22 cellular contexts compared by ENCODE assay signal in genomic region chr1:172382949-172383348, GRCh38. TPM values are rescaled to one million over a fixed set of nuclear protein-coding genes. Genes with fewer than 3 reads are reported as not detected.
DNase-seq lines count a peak whose midpoint lies in the region; ATAC-seq and TF ChIP-seq lines count a peak whose summit lies in the region.
"Had no signal": no experiment of that assay in that cellular context is flagged by ENCODE, and none has a peak within 500 bp of the region (broad histone marks: within the 10 kb centered on the region; RNA-seq: fewer than 3 reads in every experiment).

No MANE protein-coding gene starts in this region.

- no peaks in the 10 kb centered on the region for H3K27me3 Mint-ChIP-seq in WTC11 (ENCODE audit: low read depth)
- H3K27me3 Mint-ChIP-seq in memory B cell: no peaks in the 10 kb centered on the region
- no peaks in the 10 kb centered on the region for H3K27me3 Mint-ChIP-seq in T-helper 2 cell treated with Interferon-gamma antibody and Interleukin-4, amounts not matched to agents 5 μg/mL and 100 μg/mL, for 36 hours (ENCODE audit: low read depth)

- POLR2A ChIA-PET in WTC11 (lab: Charles Lee): no interaction called here

- DNase-seq in WTC11 (ENCODE audit: low spot score) (no peak), memory B cell (ENCODE audit: low spot score in 2 of 2) (no peak), sigmoid colon (no peak), NCI-H82 (lab: John Stamatoyannopoulos, UW) (no peak), DMS 273 (lab: John Stamatoyannopoulos, UW; ENCODE audit: unreplicated experiment) (no peak), mucosa of descending colon (no peak)
- no peak for DNase-seq in T-helper 2 cell treated with Interferon-gamma antibody and Interleukin-4, amounts not matched to agents 5 μg/mL and 100 μg/mL, for 36 hours (ENCODE audit: low spot score)
- DNase-seq: activated CD4-positive, alpha-beta T cell treated with anti-CD3 and anti-CD28 coated beads, Interleukin-2, amount 50 U/mL, for 48 hours; activated naive CD4-positive, alpha-beta T cell treated with anti-CD3 and anti-CD28 coated beads for 36 hours; CD8-positive, alpha-beta T cell; DND-41; NCI-H1417 treated with DMSO at 0.1 percent for 48 hours; stimulated activated CD4-positive, alpha-beta T cell treated with anti-CD3 and anti-CD28 coated beads, Interleukin-4, amount 100 ng/mL, for 4 hours; stimulated activated CD8-positive, alpha-beta memory T cell treated with anti-CD3 and anti-CD28 coated beads, Interleukin-4, amount 100 ng/mL, for 48 hours; SW 1271; thyroid gland had no signal

- ATAC-seq in WTC11: peak; percentile 68
- ATAC-seq in memory B cell (ENCODE audit: low read depth): no peak
- no peak for ATAC-seq in mucosa of descending colon
- ATAC-seq: CD8-positive, alpha-beta T cell had no signal

- H3K27ac Mint-ChIP-seq in WTC11 (peak overlapping the region; percentile 63; the same call in 1 of the 2 replicates), memory B cell (peak overlapping the region; percentile 28)
- no peak overlapping the region for H3K27ac Mint-ChIP-seq in T-helper 2 cell treated with Interferon-gamma antibody and Interleukin-4, amounts not matched to agents 5 μg/mL and 100 μg/mL, for 36 hours
- H3K27ac Mint-ChIP-seq: activated naive CD4-positive, alpha-beta T cell treated with anti-CD3 and anti-CD28 coated beads for 36 hours; CD8-positive, alpha-beta T cell had no signal

- TF ChIP-seq EP300 in sigmoid colon (IDR thresholded peaks at IDR 0.05): no peak

- H3K9ac ChIP-seq in BLaER1 treated with 17β-estradiol and CSF1 and Interleukin-3, amounts not matched to agents 10 nM and 100 nM: no peak overlapping the region; a peak in 1 of 22 replicates

- TF ChIP-seq POLR2A in sigmoid colon (IDR thresholded peaks at IDR 0.05): no peak

- 82 to 90% methylated on average over 4 of the region's 4 CpGs for WGBS in sigmoid colon, 2 donors

- H3K36me3 ChIP-seq in BLaER1 treated with 17β-estradiol and CSF1 and Interleukin-3, amounts not matched to agents 10 nM and 100 nM: no peaks in the 10 kb centered on the region
- H3K36me3 ChIP-seq in sigmoid colon (no peaks in the 10 kb centered on the region), mucosa of descending colon (ENCODE audit: low read depth) (no peaks in the 10 kb centered on the region)
- H3K36me3 ChIP-seq: thyroid gland had no signal

- peaks cover 9 to 63% (median 43%) of the 10 kb centered on the region in 10 experiments for H3K4me1 ChIP-seq in BLaER1 treated with 17β-estradiol and CSF1 and Interleukin-3, amounts not matched to agents 10 nM and 100 nM
- peaks cover 0 to 37% (median 28%) of the 10 kb centered on the region in 4 donors for H3K4me1 ChIP-seq in sigmoid colon
- H3K4me1 ChIP-seq in mucosa of descending colon (ENCODE audit: low read depth): peaks cover 2% of the 10 kb centered on the region

- CTCF ChIA-PET in WTC11 (lab: Charles Lee): no interaction called here

- H3K36me3 Mint-ChIP-seq in WTC11 (no peaks in the 10 kb centered on the region), memory B cell (peaks cover 4% of the 10 kb centered on the region)
- peaks cover 5% of the 10 kb centered on the region for H3K36me3 Mint-ChIP-seq in T-helper 2 cell treated with Interferon-gamma antibody and Interleukin-4, amounts not matched to agents 5 μg/mL and 100 μg/mL, for 36 hours (ENCODE audit: low read depth)
- H3K36me3 Mint-ChIP-seq: CD8-positive, alpha-beta T cell had no signal

- peak overlapping the region; percentile 4 to 67 (median 24); a peak in 12 of 22 replicates for H3K4me2 ChIP-seq in BLaER1 treated with 17β-estradiol and CSF1 and Interleukin-3, amounts not matched to agents 10 nM and 100 nM

- no peaks in the 10 kb centered on the region for H3K9me3 Mint-ChIP-seq in WTC11
- H3K9me3 Mint-ChIP-seq in memory B cell: no peaks in the 10 kb centered on the region
- no peaks in the 10 kb centered on the region for H3K9me3 Mint-ChIP-seq in T-helper 2 cell treated with Interferon-gamma antibody and Interleukin-4, amounts not matched to agents 5 μg/mL and 100 μg/mL, for 36 hours
- H3K9me3 Mint-ChIP-seq: activated naive CD4-positive, alpha-beta T cell treated with anti-CD3 and anti-CD28 coated beads for 36 hours; CD8-positive, alpha-beta T cell had no signal

- no peak for TF ChIP-seq CTCF in WTC11 (IDR thresholded peaks at IDR 0.05)
- TF ChIP-seq CTCF in sigmoid colon (IDR thresholded peaks at IDR 0.05): no peak
- no peak for TF ChIP-seq CTCF in mucosa of descending colon (IDR thresholded peaks at IDR 0.05)

- H4K20me1 ChIP-seq in BLaER1 treated with 17β-estradiol and CSF1 and Interleukin-3, amounts not matched to agents 10 nM and 100 nM: no peaks in the 10 kb centered on the region

- intact Hi-C loops in sigmoid colon (cut with DNase I) (loop anchor here (2.0 kb wide), 1 partner anchor 16 kb away; no protein-coding TSS in a partner anchor), mucosa of descending colon (cut with DNase I, micrococcal nuclease) (no loop called here)

- peaks cover 46% of the 10 kb centered on the region for H3K4me1 Mint-ChIP-seq in WTC11
- H3K4me1 Mint-ChIP-seq in memory B cell: peaks cover 19% of the 10 kb centered on the region
- peaks cover 18% of the 10 kb centered on the region for H3K4me1 Mint-ChIP-seq in T-helper 2 cell treated with Interferon-gamma antibody and Interleukin-4, amounts not matched to agents 5 μg/mL and 100 μg/mL, for 36 hours (ENCODE audit: low read depth)

- no peak overlapping the region for H3K27ac ChIP-seq in BLaER1 treated with 17β-estradiol and CSF1 and Interleukin-3, amounts not matched to agents 10 nM and 100 nM
- H3K27ac ChIP-seq in sigmoid colon: peak overlapping the region; percentile 29 to 76 (median 60)

- H3K9me3 ChIP-seq in BLaER1 treated with 17β-estradiol and CSF1 and Interleukin-3, amounts not matched to agents 10 nM and 100 nM (replicated peaks in 1 of 11): peaks cover 0 to 5% (median 0%) of the 10 kb centered on the region in 11 experiments; a peak in 1 of 22 replicates
- H3K9me3 ChIP-seq in sigmoid colon (no peaks in the 10 kb centered on the region), mucosa of descending colon (no peaks in the 10 kb centered on the region)
- H3K9me3 ChIP-seq: thyroid gland had no signal

- H3K4me3 ChIP-seq in BLaER1 treated with 17β-estradiol and CSF1 and Interleukin-3, amounts not matched to agents 10 nM and 100 nM: no peak overlapping the region
- H3K4me3 ChIP-seq in sigmoid colon: peak overlapping the region in 2 of 4 donors; percentile 17 to 24
- H3K4me3 ChIP-seq in mucosa of descending colon: no peak overlapping the region
- H3K4me3 ChIP-seq: thyroid gland had no signal

- H3K4me3 Mint-ChIP-seq in WTC11: no peak overlapping the region
- no peak overlapping the region for H3K4me3 Mint-ChIP-seq in memory B cell
- no peak overlapping the region for H3K4me3 Mint-ChIP-seq in T-helper 2 cell treated with Interferon-gamma antibody and Interleukin-4, amounts not matched to agents 5 μg/mL and 100 μg/mL, for 36 hours
- H3K4me3 Mint-ChIP-seq: activated naive CD4-positive, alpha-beta T cell treated with anti-CD3 and anti-CD28 coated beads for 36 hours; CD8-positive, alpha-beta T cell had no signal

- H3K27me3 ChIP-seq in BLaER1 treated with 17β-estradiol and CSF1 and Interleukin-3, amounts not matched to agents 10 nM and 100 nM: no peaks in the 10 kb centered on the region
- no peaks in the 10 kb centered on the region for H3K27me3 ChIP-seq in sigmoid colon
- H3K27me3 ChIP-seq: thyroid gland had no signal

TF ChIP-seq in WTC11, 78 proteins besides CTCF, POLR2A, EP300 and RAD21 (continues in another document):
- TF ChIP-seq STAT6 (CRISPR knock-in tag; conservative IDR thresholded peaks at IDR 0.05; ENCODE audit: low read depth) (no peak), FOXJ3 (CRISPR knock-in tag; IDR thresholded peaks at IDR 0.05; ENCODE audit: borderline replicate concordance) (no peak), CDX4 (CRISPR knock-in tag; IDR thresholded peaks at IDR 0.05; ENCODE audit: borderline replicate concordance) (no peak), NFE2L1 (CRISPR knock-in tag; IDR thresholded peaks at IDR 0.05) (no peak)

RNA-seq across cellular contexts. Expression of gene C1orf105, which starts 37.5 kb away (rescaled TPM):
- total RNA-seq in WTC11 (2021) (not detected in 3 replicates), sigmoid colon (not detected), mucosa of descending colon (not detected)
- not detected for polyA plus RNA-seq in sigmoid colon
- total RNA-seq: A673; activated naive CD4-positive, alpha-beta T cell treated with anti-CD3 and anti-CD28 coated beads for 36 hours; CD8-positive, alpha-beta T cell; dermis microvascular lymphatic vessel endothelial cell; lung microvascular endothelial cell; omental fat pad; thyroid gland had no signal
- polyA plus RNA-seq: esophagus had no signal

Comparison
In these comparisons a context has a peak if more than half of its experiments do, and no peak if none do; other contexts are left out.
1. H3K27ac ChIP-seq: peak in sigmoid colon (4 of 4); none in BLaER1 treated with 17β-estradiol and CSF1 and Interleukin-3, amounts not matched to agents 10 nM and 100 nM (0 of 11).